In genomic region chr12:46374286-46374685, GRCh38 we compare ENCODE assay signal across 8 cellular contexts. TPM values are rescaled to one million over a fixed set of nuclear protein-coding genes. Genes with fewer than 3 reads are reported as not detected.
DNase-seq lines count a peak whose midpoint lies in the region; ATAC-seq, FAIRE-seq and TF ChIP-seq lines count a peak whose summit lies in the region.

No MANE protein-coding gene starts in this region.

- TF ChIP-seq EP300 in HepG2 (IDR thresholded peaks at IDR 0.05; ENCODE audit: low read depth in 2 of 2, low read length in 2 of 2) (no peak), HepG2 (CRISPR knock-in tag; IDR thresholded peaks at IDR 0.05; ENCODE audit: borderline replicate concordance) (no peak), suprapubic skin (IDR thresholded peaks at IDR 0.05) (no peak)

- no peaks in the 10 kb centered on the region for H3K9me3 Mint-ChIP-seq in activated CD8-positive, alpha-beta memory T cell treated with anti-CD3 and anti-CD28 coated beads, Interleukin-2, amount 10 ng/mL, durations not matched to agents 7 days and 5 days (ENCODE audit: low read depth)
- H3K9me3 Mint-ChIP-seq in activated CD4-positive, alpha-beta memory T cell treated with anti-CD3 and anti-CD28 coated beads, Interleukin-2, amount 10 ng/mL, durations not matched to agents 7 days and 5 days: no peaks in the 10 kb centered on the region

- H3K4me2 ChIP-seq in HepG2 (ENCODE audit: low read depth, low read length): peak overlapping the region; percentile 86

- 6% methylated on average over 1 of the region's 1 CpG for WGBS in HepG2 (ENCODE audit: low lambda C conversion rate)
- WGBS in suprapubic skin: 53% methylated on average over 1 of the region's 1 CpG

- FAIRE-seq in HepG2 (lab: Jason Lieb, UNC): no peak

- H4K20me1 ChIP-seq in HepG2 (ENCODE audit: insufficient read depth, low read length): peaks cover 33% of the 10 kb centered on the region

- CTCF ChIA-PET in activated CD8-positive, alpha-beta memory T cell treated with anti-CD3 and anti-CD28 coated beads, Interleukin-2, amount 10 ng/mL, durations not matched to agents 7 days and 5 days (lab: Charles Lee): no interaction called here
- CTCF ChIA-PET in activated CD4-positive, alpha-beta memory T cell treated with anti-CD3 and anti-CD28 coated beads, Interleukin-2, amount 10 ng/mL, durations not matched to agents 7 days and 5 days (lab: Charles Lee): interaction anchor here (0.6 kb wide), 1 partner anchor 682 kb away, joined by 3 read pairs; no protein-coding TSS in a partner anchor
- CTCF ChIA-PET in HepG2 (lab: Yijun Ruan, JAX; ENCODE audit: low intra/inter-chr PET ratio, low total read pairs): no interaction called here

- H3K27me3 ChIP-seq in HepG2 (ENCODE audit: control insufficient read depth in 1 of 2, insufficient read depth in 2 of 2, low read length in 2 of 2) (peaks cover 0 to 3% of the 10 kb centered on the region in 2 experiments; a peak in 2 of 5 replicates), suprapubic skin (no peaks in the 10 kb centered on the region)

- BruUV-seq in HepG2 (replicated peaks; lab: Mats Ljungman, UMichigan): no TSS peak

- H3K36me3 ChIP-seq in HepG2 (replicated peaks in 1 of 2; ENCODE audit: control insufficient read depth in 1 of 2, insufficient read depth in 2 of 2, low read length in 2 of 2) (peaks cover 12 to 23% of the 10 kb centered on the region in 2 experiments), suprapubic skin (peaks cover 18% of the 10 kb centered on the region)

- peaks cover 45% of the 10 kb centered on the region for H3K4me1 Mint-ChIP-seq in activated CD8-positive, alpha-beta memory T cell treated with anti-CD3 and anti-CD28 coated beads, Interleukin-2, amount 10 ng/mL, durations not matched to agents 7 days and 5 days
- peaks cover 60% of the 10 kb centered on the region for H3K4me1 Mint-ChIP-seq in activated CD4-positive, alpha-beta memory T cell treated with anti-CD3 and anti-CD28 coated beads, Interleukin-2, amount 10 ng/mL, durations not matched to agents 7 days and 5 days

- ATAC-seq in activated CD8-positive, alpha-beta memory T cell treated with anti-CD3 and anti-CD28 coated beads, Interleukin-2, amount 10 ng/mL, durations not matched to agents 7 days and 5 days: no peak
- ATAC-seq in HepG2: no peak
- no peak for ATAC-seq in HG03108 (IDR thresholded peaks at IDR 0.05; ENCODE audit: unreplicated experiment)
- no peak for ATAC-seq in GM18519 (IDR thresholded peaks at IDR 0.05; ENCODE audit: low FRiP score, unreplicated experiment)

- POLR2A ChIA-PET in activated CD4-positive, alpha-beta memory T cell treated with anti-CD3 and anti-CD28 coated beads, Interleukin-2, amount 10 ng/mL, durations not matched to agents 7 days and 5 days (lab: Charles Lee): interaction anchor here (0.6 kb wide), 1 partner anchor 175 kb away, joined by 3 read pairs; no protein-coding TSS in a partner anchor
- POLR2A ChIA-PET in HepG2 (lab: Yijun Ruan, JAX): interaction anchor here (0.9 kb wide), 1 partner anchor 12 kb away, joined by 3 read pairs; no protein-coding TSS in a partner anchor

- TF ChIP-seq CTCF in HepG2 (CRISPR knock-in tag; IDR thresholded peaks at IDR 0.05): no peak
- TF ChIP-seq CTCF in suprapubic skin (IDR thresholded peaks at IDR 0.05): no peak

- H3K27me3 Mint-ChIP-seq in activated CD8-positive, alpha-beta memory T cell treated with anti-CD3 and anti-CD28 coated beads, Interleukin-2, amount 10 ng/mL, durations not matched to agents 7 days and 5 days: peaks cover 2% of the 10 kb centered on the region
- no peaks in the 10 kb centered on the region for H3K27me3 Mint-ChIP-seq in activated CD4-positive, alpha-beta memory T cell treated with anti-CD3 and anti-CD28 coated beads, Interleukin-2, amount 10 ng/mL, durations not matched to agents 7 days and 5 days

- H2AFZ ChIP-seq in HepG2 (ENCODE audit: low read length): no peak overlapping the region

- H3K4me3 Mint-ChIP-seq in activated CD8-positive, alpha-beta memory T cell treated with anti-CD3 and anti-CD28 coated beads, Interleukin-2, amount 10 ng/mL, durations not matched to agents 7 days and 5 days: peak overlapping the region; percentile 96
- peak overlapping the region; percentile 91 for H3K4me3 Mint-ChIP-seq in activated CD4-positive, alpha-beta memory T cell treated with anti-CD3 and anti-CD28 coated beads, Interleukin-2, amount 10 ng/mL, durations not matched to agents 7 days and 5 days

- H3K4me1 ChIP-seq in HepG2 (ENCODE audit: insufficient read depth, low read length): peaks cover 54% of the 10 kb centered on the region
- peaks cover 26% of the 10 kb centered on the region for H3K4me1 ChIP-seq in suprapubic skin

- intact Hi-C loops in HepG2 (cut with micrococcal nuclease; ENCODE audit: unreplicated experiment): loop anchor here (5.0 kb wide), 2 partner anchors 98 to 303 kb away; no protein-coding TSS in a partner anchor

- H3K9ac ChIP-seq in HepG2 (ENCODE audit: insufficient read depth, low read depth, low read length): peak overlapping the region; percentile 98

- H3K27ac Mint-ChIP-seq in activated CD8-positive, alpha-beta memory T cell treated with anti-CD3 and anti-CD28 coated beads, Interleukin-2, amount 10 ng/mL, durations not matched to agents 7 days and 5 days: no peak overlapping the region
- H3K27ac Mint-ChIP-seq in activated CD4-positive, alpha-beta memory T cell treated with anti-CD3 and anti-CD28 coated beads, Interleukin-2, amount 10 ng/mL, durations not matched to agents 7 days and 5 days: peak overlapping the region; percentile 96

- no peak for TF ChIP-seq RAD21 in HepG2 (CRISPR knock-in tag; IDR thresholded peaks at IDR 0.05)

- no peak for DNase-seq in activated CD8-positive, alpha-beta memory T cell treated with anti-CD3 and anti-CD28 coated beads, Interleukin-2, amount 10 ng/mL, durations not matched to agents 7 days and 5 days
- no peak for DNase-seq in activated CD8-positive, alpha-beta memory T cell treated with anti-CD3 and anti-CD28 coated beads, Interleukin-2, amount 50 U/mL, for 4 hours
- DNase-seq in activated CD4-positive, alpha-beta memory T cell treated with anti-CD3 and anti-CD28 coated beads, Interleukin-2, amount 10 ng/mL, durations not matched to agents 7 days and 5 days: no peak
- DNase-seq in HepG2 (ENCODE audit: low spot score) (no peak), suprapubic skin (ENCODE audit: low spot score in 2 of 2) (no peak), NAMALWA (ENCODE audit: low spot score) (no peak)

- TF ChIP-seq POLR2A in HepG2 (IDR thresholded peaks at IDR 0.05; ENCODE audit: insufficient read depth in 1 of 2, low read depth in 2 of 2, low read length in 2 of 2) (no peak), suprapubic skin (IDR thresholded peaks at IDR 0.05) (no peak)

- H3K36me3 Mint-ChIP-seq in activated CD8-positive, alpha-beta memory T cell treated with anti-CD3 and anti-CD28 coated beads, Interleukin-2, amount 10 ng/mL, durations not matched to agents 7 days and 5 days: peaks cover 30% of the 10 kb centered on the region
- peaks cover 30% of the 10 kb centered on the region for H3K36me3 Mint-ChIP-seq in activated CD4-positive, alpha-beta memory T cell treated with anti-CD3 and anti-CD28 coated beads, Interleukin-2, amount 10 ng/mL, durations not matched to agents 7 days and 5 days (ENCODE audit: low read depth)

- H3K9me3 ChIP-seq in HepG2 (ENCODE audit: low read length) (no peaks in the 10 kb centered on the region), suprapubic skin (no peaks in the 10 kb centered on the region)

- H3K79me2 ChIP-seq in HepG2 (ENCODE audit: insufficient read depth, low read length): peaks cover 55% of the 10 kb centered on the region

- H3K4me3 ChIP-seq in HepG2 (replicated peaks in 1 of 3; ENCODE audit: insufficient read depth in 1 of 3, low read depth in 2 of 3, low read length in 3 of 3) (peak overlapping the region; percentile 60 to 96 (median 94)), suprapubic skin (peak overlapping the region; percentile 99)

- in situ Hi-C loops in HepG2 (cut with HindIII; ENCODE audit: extremely low pct_ligation_motif_present, low pct_unique_long_range_greater_than_20kb): loop anchor here (5.0 kb wide), 2 partner anchors 118 to 288 kb away; no protein-coding TSS in a partner anchor

- H3K27ac ChIP-seq in HepG2 (ENCODE audit: extremely low read length, insufficient read depth, low read length): peak overlapping the region; percentile 92
- H3K27ac ChIP-seq in suprapubic skin: no peak overlapping the region

TF ChIP-seq in HepG2, 621 proteins besides CTCF, POLR2A, EP300 and RAD21 (continues in another document):
- no peak for TF ChIP-seq ZKSCAN8 (CRISPR knock-in tag; IDR thresholded peaks at IDR 0.05; ENCODE audit: borderline replicate concordance)
- TF ChIP-seq KDM4B (CRISPR knock-in tag; IDR thresholded peaks at IDR 0.05): no peak
- TF ChIP-seq ZNF776 (CRISPR knock-in tag; IDR thresholded peaks at IDR 0.05): no peak
- TF ChIP-seq ZNF296 (CRISPR knock-in tag; conservative IDR thresholded peaks at IDR 0.05): no peak

RNA-seq across cellular contexts. Expression of gene SLC38A2, which starts 1.7 kb away (rescaled TPM):
- 100 to 1,000 TPM; 168 to 258 TPM for total RNA-seq in activated CD8-positive, alpha-beta memory T cell treated with anti-CD3 and anti-CD28 coated beads, Interleukin-2, amount 10 ng/mL, durations not matched to agents 7 days and 5 days
- total RNA-seq in activated CD4-positive, alpha-beta memory T cell treated with anti-CD3 and anti-CD28 coated beads, Interleukin-2, amount 10 ng/mL, durations not matched to agents 7 days and 5 days: 100 to 1,000 TPM; 265 to 267 TPM
- total RNA-seq in HepG2 (2016; rRNA removed; fragmentation: Illumina TruSeq; extraction: Trizol) (230 and 368 TPM in 2 replicates), suprapubic skin (1,000 to 10,000 TPM in 1 of 4 donors, 100 to 1,000 TPM in 3; 632 to 1,386 (median 819) TPM)
- 31.8 and 45.4 TPM in 2 replicates for total RNA-seq in HepG2 (2016; cell fraction: cytosol; rRNA removed; fragmentation: Illumina TruSeq; extraction: Trizol; ENCODE audit: low read depth)
- 210 and 375 TPM in 2 replicates for total RNA-seq in HepG2 (2016; cell fraction: insoluble cytoplasmic fraction; rRNA removed; fragmentation: Illumina TruSeq; extraction: Trizol)
- 98.8 and 127 TPM in 2 replicates for total RNA-seq in HepG2 (2016; cell fraction: membrane; rRNA removed; fragmentation: Illumina TruSeq; extraction: Trizol)
- total RNA-seq in HepG2 (2016; cell fraction: nucleus; rRNA removed; fragmentation: Illumina TruSeq; extraction: Trizol): 947 and 961 TPM in 2 replicates
- 861 and 880 TPM in 2 replicates for polyA plus RNA-seq in HepG2 (2011; rRNA removed)
- 346 and 636 TPM in 2 replicates for polyA plus RNA-seq in HepG2 (2011; cell fraction: cytosol; rRNA removed)
- polyA plus RNA-seq in HepG2 (2011; cell fraction: nucleus; rRNA removed): 926 and 1,239 TPM in 2 replicates
- polyA plus RNA-seq in HepG2 (2012): 836 and 868 TPM in 2 replicates
- 8.1 TPM in 2 replicates for polyA plus RNA-seq in HepG2 (2016; cell fraction: cytosol; fragmentation: Illumina TruSeq; extraction: Trizol; ENCODE audit: low read depth)
- 138 and 148 TPM in 2 replicates for polyA plus RNA-seq in HepG2 (2016; cell fraction: insoluble cytoplasmic fraction; fragmentation: Illumina TruSeq; extraction: Trizol; ENCODE audit: low read depth)
- 24.1 and 28.9 TPM in 2 replicates for polyA plus RNA-seq in HepG2 (2016; cell fraction: membrane; fragmentation: Illumina TruSeq; extraction: Trizol; ENCODE audit: low read depth)
- polyA plus RNA-seq in HepG2 (2016; cell fraction: nucleus; fragmentation: Illumina TruSeq; extraction: Trizol; ENCODE audit: insufficient read depth, low read depth): 882 and 909 TPM in 2 replicates
- 406 and 1,055 TPM in 2 replicates for polyA minus RNA-seq in HepG2 (2011; rRNA and poly(A)+ RNA removed; ENCODE audit: low replicate concordance)
- polyA minus RNA-seq in HepG2 (2011; cell fraction: cytosol; rRNA and poly(A)+ RNA removed): 1,075 and 1,302 TPM in 2 replicates
- polyA minus RNA-seq in HepG2 (2011; cell fraction: nucleus; rRNA and poly(A)+ RNA removed): 2,125 and 2,864 TPM in 2 replicates
